Comparison of ENCODE assay signal across 8 cellular contexts in the genomic region with DNA sequence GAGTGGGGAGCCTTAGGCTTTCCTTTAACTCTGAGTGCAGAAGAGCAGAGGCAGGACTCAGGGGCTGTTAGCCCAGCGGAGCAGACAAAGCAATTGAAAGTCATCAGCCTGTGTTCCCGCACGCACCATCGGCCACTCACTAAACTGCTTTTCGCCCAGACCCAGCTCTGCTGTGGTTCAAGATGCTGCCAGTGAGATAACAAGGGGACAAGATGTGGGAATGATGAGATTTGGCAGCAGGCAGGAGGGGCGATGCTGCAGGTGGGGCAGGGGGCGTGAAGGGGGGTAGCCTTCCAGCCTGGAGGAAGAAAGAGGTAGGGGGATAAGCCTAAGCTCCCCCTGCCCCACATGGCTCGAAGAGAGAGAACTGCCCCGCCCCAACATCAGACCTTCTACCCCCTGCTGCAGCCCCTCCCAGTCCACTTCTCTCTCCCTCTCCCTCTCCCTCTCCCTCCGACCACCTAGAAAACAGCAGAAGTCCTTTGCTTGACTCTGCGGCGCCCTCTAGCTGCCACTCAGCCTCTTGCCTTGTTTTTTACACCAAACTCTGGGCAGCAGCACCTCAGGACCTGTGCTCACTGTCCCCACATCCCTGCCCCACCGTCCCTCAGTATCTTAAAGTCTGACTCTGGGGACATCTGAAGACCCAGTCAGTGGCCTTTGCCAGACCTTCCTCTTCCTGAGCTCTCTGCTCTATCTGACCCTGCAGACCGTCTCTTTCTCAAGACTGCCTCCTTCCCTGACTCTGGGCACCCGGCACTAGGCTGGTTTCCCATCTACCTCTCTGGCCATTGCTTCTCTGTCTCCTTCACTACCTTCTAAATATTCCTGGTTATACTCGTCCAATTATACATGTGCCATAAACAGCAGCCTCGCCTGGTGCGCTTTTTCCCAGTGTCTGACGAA.
DNase-seq lines count a peak whose midpoint lies in the region; ATAC-seq and TF ChIP-seq lines count a peak whose summit lies in the region.

No MANE protein-coding gene starts in this region.

- H3K36me3 Mint-ChIP-seq in CD4-positive, alpha-beta memory T cell, result no peaks in the 10 kb centered on the region
- H3K36me3 Mint-ChIP-seq in neural crest cell (ENCODE audit: low read depth), result no peaks in the 10 kb centered on the region

- no peaks in the 10 kb centered on the region for H3K27me3 ChIP-seq in CD4-positive, alpha-beta memory T cell (ENCODE audit: insufficient read depth, low read length)

- no peak overlapping the region for H3K27ac ChIP-seq in CD4-positive, alpha-beta memory T cell (ENCODE audit: low read depth, low read length)
- H3K27ac ChIP-seq in substantia nigra (ENCODE audit: low read depth, low read length, poor library complexity, severe bottlenecking), result peak overlapping the region; percentile 64

- H3K9me3 ChIP-seq in CD4-positive, alpha-beta memory T cell (ENCODE audit: control insufficient read depth in 1 of 2, low read length in 2 of 2), result no peaks in the 10 kb centered on the region

- no peak overlapping the region for H3K4me3 Mint-ChIP-seq in CD4-positive, alpha-beta memory T cell
- H3K4me3 Mint-ChIP-seq in neural crest cell, result no peak overlapping the region

- no peaks in the 10 kb centered on the region for H3K9me3 Mint-ChIP-seq in CD4-positive, alpha-beta memory T cell
- H3K9me3 Mint-ChIP-seq in neural crest cell, result no peaks in the 10 kb centered on the region

- H3K27ac Mint-ChIP-seq in CD4-positive, alpha-beta memory T cell, result no peak overlapping the region
- no peak overlapping the region for H3K27ac Mint-ChIP-seq in neural crest cell (ENCODE audit: unreplicated experiment)

- H3K36me3 ChIP-seq in CD4-positive, alpha-beta memory T cell (ENCODE audit: insufficient read depth, low read length), result no peaks in the 10 kb centered on the region

- peak; percentile 28 to 48 (median 40) for DNase-seq in CD4-positive, alpha-beta memory T cell
- DNase-seq in HT-29 (ENCODE audit: low spot score) (peak; percentile 75), OCI-M2 (lab: John Stamatoyannopoulos, UW; ENCODE audit: unreplicated experiment) (peak; percentile 22), activated T-helper 1 cell treated with Interleukin-2 at 50 U/mL for 16 hours (ENCODE audit: low read depth) (peak; percentile 25), fibroblast of mammary gland (ENCODE audit: low read depth) (peak; percentile 56), neural crest cell (ENCODE audit: low read depth, low spot score) (peak; percentile 88), substantia nigra (lab: John Stamatoyannopoulos, UW) (peak in 48 of 49 donors; percentile 16 to 91 (median 77))

- POLR2A ChIA-PET in CD4-positive, alpha-beta memory T cell (lab: Charles Lee; ENCODE audit: partially characterized antibody), result no interaction called here

- peak; percentile 79 for TF ChIP-seq CTCF in fibroblast of mammary gland (conservative IDR thresholded peaks at IDR 0.05; ENCODE audit: control insufficient read depth, insufficient read depth, low read depth, low read length)
- peak; percentile 82 for TF ChIP-seq CTCF in neural crest cell (conservative IDR thresholded peaks at IDR 0.05)

- H3K4me3 ChIP-seq in CD4-positive, alpha-beta memory T cell (ENCODE audit: low read length in 2 of 2), result no peak overlapping the region
- no peak overlapping the region for H3K4me3 ChIP-seq in fibroblast of mammary gland (ENCODE audit: control insufficient read depth, low read depth, low read length)

- intact Hi-C loops in CD4-positive, alpha-beta memory T cell (cut with micrococcal nuclease), result loop anchor here (1.0 kb wide), 1 partner anchor 295 kb away; no protein-coding TSS in a partner anchor

- ATAC-seq in GM19455 (IDR thresholded peaks at IDR 0.05; ENCODE audit: unreplicated experiment), result no peak

- H3K4me1 ChIP-seq in CD4-positive, alpha-beta memory T cell (ENCODE audit: insufficient read depth, low read length), result no peaks in the 10 kb centered on the region

- CTCF ChIA-PET in CD4-positive, alpha-beta memory T cell (lab: Charles Lee; ENCODE audit: partially characterized antibody), result interaction anchor here (0.5 to 2.3 kb wide), 19 partner anchors 9 to 308 kb away, joined by 3 to 9 read pairs (median 3); partner anchors contain the start of gene SLC29A3

- peaks cover 3 to 9% of the 10 kb centered on the region in 2 donors for H3K27me3 Mint-ChIP-seq in CD4-positive, alpha-beta memory T cell
- no peaks in the 10 kb centered on the region for H3K27me3 Mint-ChIP-seq in neural crest cell (ENCODE audit: low read depth)

- peaks cover 0 to 4% (median 0%) of the 10 kb centered on the region in 4 donors for H3K4me1 Mint-ChIP-seq in CD4-positive, alpha-beta memory T cell
- H3K4me1 Mint-ChIP-seq in neural crest cell, result peaks cover 46% of the 10 kb centered on the region

Comparison
In these comparisons a context has a peak if more than half of its experiments do, and no peak if none do; other contexts are left out.
1. DNase-seq: peak in every context shown above with its lines; median percentile 88 in neural crest cell; 77 in substantia nigra; 75 in HT-29; 56 in fibroblast of mammary gland; 40 in CD4-positive, alpha-beta memory T cell; 25 in activated T-helper 1 cell treated with Interleukin-2 at 50 U/mL for 16 hours; 22 in OCI-M2.